8 cellular contexts compared by ENCODE assay signal in the genomic region with DNA sequence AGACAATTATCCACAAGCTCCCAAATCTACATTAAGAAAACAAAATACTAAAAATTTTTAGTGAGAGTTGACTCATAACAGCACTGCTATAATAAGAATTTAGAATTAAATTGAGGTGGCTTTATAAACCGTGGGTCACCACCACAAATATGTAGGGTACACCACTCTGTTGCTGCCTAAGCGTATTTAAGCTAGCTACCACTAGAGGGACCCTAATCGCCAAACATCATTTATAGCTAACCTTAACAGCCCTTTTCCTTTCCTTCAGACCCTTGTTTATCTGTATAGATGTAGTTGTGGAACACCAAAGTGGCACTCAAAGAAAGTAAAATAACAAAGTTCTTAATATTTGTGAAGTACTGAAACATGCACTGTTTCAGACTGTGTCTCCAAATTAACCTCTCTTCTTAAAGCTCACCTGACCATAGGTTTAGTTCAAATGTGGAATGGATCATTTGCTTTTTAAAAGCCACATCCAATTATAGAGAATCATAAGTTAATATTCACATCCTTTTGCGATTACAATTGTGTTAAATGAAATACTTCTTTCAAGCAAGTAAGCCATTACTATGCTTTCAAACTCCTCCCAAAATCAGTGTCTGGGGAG.
A peak's percentile ranks its signal among the peaks of the same experiment; 100 is the strongest.
DNase-seq lines count a peak whose midpoint lies in the region; ATAC-seq and TF ChIP-seq lines count a peak whose summit lies in the region.

No MANE protein-coding gene starts in this region.

- H3K9me3 Mint-ChIP-seq in endothelial cell (ENCODE audit: unreplicated experiment): no peaks in the 10 kb centered on the region
- no peaks in the 10 kb centered on the region for H3K9me3 Mint-ChIP-seq in activated T-cell treated with anti-CD3 and anti-CD28 coated beads, Interleukin-2, amount 50 U/mL, for 24 hours

- peak; percentile 76 for ATAC-seq in Right ventricle myocardium inferior

- no peaks in the 10 kb centered on the region for H3K36me3 Mint-ChIP-seq in endothelial cell (ENCODE audit: low read depth, unreplicated experiment)
- H3K36me3 Mint-ChIP-seq in activated T-cell treated with anti-CD3 and anti-CD28 coated beads, Interleukin-2, amount 50 U/mL, for 24 hours (ENCODE audit: low read depth): no peaks in the 10 kb centered on the region

- no peaks in the 10 kb centered on the region for H3K27me3 Mint-ChIP-seq in endothelial cell (ENCODE audit: unreplicated experiment)
- peaks cover 11% of the 10 kb centered on the region for H3K27me3 Mint-ChIP-seq in activated T-cell treated with anti-CD3 and anti-CD28 coated beads, Interleukin-2, amount 50 U/mL, for 24 hours

- DNase-seq in Right ventricle myocardium inferior (ENCODE audit: missing footprints) (no peak), cardiac septum (ENCODE audit: low spot score) (no peak), HCEC 1CT (peak; percentile 66), LoVo (ENCODE audit: low spot score) (peak; percentile 78), RPMI8226 (peak; percentile 38), endothelial cell (ENCODE audit: low spot score) (peak; percentile 13), mucosa of gallbladder (ENCODE audit: low spot score) (peak; percentile 14)
- DNase-seq in activated T-cell treated with anti-CD3 and anti-CD28 coated beads, Interleukin-2, amount 50 U/mL, for 24 hours: no peak

- peak; percentile 75 for TF ChIP-seq CTCF in endothelial cell (IDR thresholded peaks at IDR 0.05; ENCODE audit: unreplicated experiment)

- no peak overlapping the region for H3K4me3 Mint-ChIP-seq in endothelial cell (ENCODE audit: unreplicated experiment)
- no peak overlapping the region for H3K4me3 Mint-ChIP-seq in activated T-cell treated with anti-CD3 and anti-CD28 coated beads, Interleukin-2, amount 50 U/mL, for 24 hours

- intact Hi-C loops in Right ventricle myocardium inferior (cut with DNase I): no loop called here
- intact Hi-C loops in cardiac septum (cut with DNase I): no loop called here

- H3K27ac Mint-ChIP-seq in endothelial cell (ENCODE audit: unreplicated experiment): peak overlapping the region; percentile 16
- no peak overlapping the region for H3K27ac Mint-ChIP-seq in activated T-cell treated with anti-CD3 and anti-CD28 coated beads, Interleukin-2, amount 50 U/mL, for 24 hours

- H3K4me1 Mint-ChIP-seq in endothelial cell (ENCODE audit: unreplicated experiment): peaks cover 9% of the 10 kb centered on the region
- no peaks in the 10 kb centered on the region for H3K4me1 Mint-ChIP-seq in activated T-cell treated with anti-CD3 and anti-CD28 coated beads, Interleukin-2, amount 50 U/mL, for 24 hours (ENCODE audit: low read depth)

Comparison
In these comparisons a context has a peak if more than half of its experiments do, and no peak if none do; other contexts are left out.
1. DNase-seq: peak in HCEC 1CT (single experiment), LoVo (single experiment), RPMI8226 (single experiment), endothelial cell (single experiment) and mucosa of gallbladder (single experiment); none in Right ventricle myocardium inferior (single experiment), cardiac septum (single experiment) and activated T-cell treated with anti-CD3 and anti-CD28 coated beads, Interleukin-2, amount 50 U/mL, for 24 hours (single experiment).